ENCODE assay signal across 8 cellular contexts in genomic region chr10:112184379-112184778, GRCh38. TPM values are rescaled to one million over a fixed set of nuclear protein-coding genes. Genes with fewer than 3 reads are reported as not detected.
A peak's percentile ranks its signal among the peaks of the same experiment; 100 is the strongest.
DNase-seq lines count a peak whose midpoint lies in the region; ATAC-seq and TF ChIP-seq lines count a peak whose summit lies in the region.

No MANE protein-coding gene starts in this region.

- DNase-seq in AG10803 (ENCODE audit: low read depth) (no peak), breast epithelium (ENCODE audit: low spot score in 2 of 2) (no peak), posterior vena cava (ENCODE audit: low spot score) (no peak), OCI-M2 (lab: John Stamatoyannopoulos, UW; ENCODE audit: unreplicated experiment) (no peak)
- peak in 1 of 10 donors; percentile 4 for DNase-seq in naive thymus-derived CD8-positive, alpha-beta T cell
- DNase-seq in stimulated activated CD4-positive, alpha-beta T cell treated with anti-CD3 and anti-CD28 coated beads, Interleukin-4, amount 100 ng/mL, for 24 hours = no peak

- no peak for TF ChIP-seq CTCF in AG10803 (conservative IDR thresholded peaks at IDR 0.05; ENCODE audit: low read length)
- TF ChIP-seq CTCF in breast epithelium (IDR thresholded peaks at IDR 0.05) = no peak

- intact Hi-C loops in breast epithelium (cut with DNase I; ENCODE audit: low total_unique reads) (no loop called here), posterior vena cava (cut with DNase I) (loop anchor here in 1 of 2 donors (10.0 kb wide), 1 partner anchor 130 kb away; no protein-coding TSS in a partner anchor)

- H3K27ac ChIP-seq in HUES6 (ENCODE audit: low read depth, low read length) = no peak overlapping the region
- peak overlapping the region in 1 of 2 donors; percentile 83 for H3K27ac ChIP-seq in breast epithelium

- H3K9ac ChIP-seq in HUES6 (ENCODE audit: low read length) = no peak overlapping the region

- peaks cover 2% of the 10 kb centered on the region; the same call in 1 of the 2 replicates for H3K9me3 ChIP-seq in HUES6 (ENCODE audit: control insufficient read depth, insufficient read depth, low read depth, low read length)
- no peaks in the 10 kb centered on the region for H3K9me3 ChIP-seq in breast epithelium

- no peak for ATAC-seq in naive thymus-derived CD8-positive, alpha-beta T cell
- ATAC-seq in HG03025 (IDR thresholded peaks at IDR 0.05; ENCODE audit: low FRiP score, unreplicated experiment) = no peak

- peaks cover 10 to 13% (median 11%) of the 10 kb centered on the region in 3 donors for H3K36me3 Mint-ChIP-seq in naive thymus-derived CD8-positive, alpha-beta T cell

- H3K4me3 ChIP-seq in AG10803 (ENCODE audit: low read length) (peak overlapping the region; percentile 95), HUES6 (ENCODE audit: low read depth, low read length) (peak overlapping the region; percentile 82), breast epithelium (peak overlapping the region; percentile 77 to 92 (median 79))

- no peaks in the 10 kb centered on the region for H3K27me3 ChIP-seq in HUES6 (ENCODE audit: control insufficient read depth, insufficient read depth, low read length)
- H3K27me3 ChIP-seq in breast epithelium = no peaks in the 10 kb centered on the region

- POLR2A ChIA-PET in naive thymus-derived CD8-positive, alpha-beta T cell (lab: Charles Lee) = interaction anchor here (0.5 to 1.4 kb wide), 2 partner anchors 191 to 262 kb away, joined by 3 to 7 read pairs; partner anchors contain the start of genes VTI1A and ZDHHC6

- H3K27ac Mint-ChIP-seq in naive thymus-derived CD8-positive, alpha-beta T cell = peak overlapping the region in 9 of 10 donors; percentile 27 to 96 (median 76)

- H3K9me3 Mint-ChIP-seq in naive thymus-derived CD8-positive, alpha-beta T cell = peaks cover 0 to 12% (median 3%) of the 10 kb centered on the region in 9 donors

- peaks cover 11 to 33% (median 21%) of the 10 kb centered on the region in 4 donors for H3K4me1 Mint-ChIP-seq in naive thymus-derived CD8-positive, alpha-beta T cell

- TF ChIP-seq POLR2A in breast epithelium (IDR thresholded peaks at IDR 0.05) = no peak

- H3K36me3 ChIP-seq in HUES6 (ENCODE audit: control insufficient read depth, insufficient read depth, low read length) (peaks cover 7% of the 10 kb centered on the region), breast epithelium (peaks cover under 1% of the 10 kb centered on the region)

- H3K4me1 ChIP-seq in HUES6 (ENCODE audit: control insufficient read depth, insufficient read depth, low read length) = peaks cover 4% of the 10 kb centered on the region; the same call in 1 of the 2 replicates
- peaks cover 0 to 5% of the 10 kb centered on the region in 2 donors for H3K4me1 ChIP-seq in breast epithelium

- peak overlapping the region in 9 of 10 donors; percentile 40 to 99 (median 93) for H3K4me3 Mint-ChIP-seq in naive thymus-derived CD8-positive, alpha-beta T cell

- peaks cover 0 to 9% (median 2%) of the 10 kb centered on the region in 5 donors for H3K27me3 Mint-ChIP-seq in naive thymus-derived CD8-positive, alpha-beta T cell

RNA-seq across cellular contexts. Expression of gene GPAM, which starts 0.8 kb away (rescaled TPM):
- 100 to 1,000 TPM in 1 of 3 donors, 10 to 100 TPM in 2; 13.4 to 462 (median 26.3) TPM for total RNA-seq in breast epithelium
- 1 to 10 TPM; 7.4 to 8.4 TPM for total RNA-seq in naive thymus-derived CD8-positive, alpha-beta T cell
- polyA plus RNA-seq in naive thymus-derived CD8-positive, alpha-beta T cell = 1 to 10 TPM; 1.6 to 3.0 (median 2.2) TPM
- 10 to 100 TPM; 11.8 to 13.8 TPM for total RNA-seq in posterior vena cava
